ENCODE assay signal across 8 cellular contexts in the genomic region with DNA sequence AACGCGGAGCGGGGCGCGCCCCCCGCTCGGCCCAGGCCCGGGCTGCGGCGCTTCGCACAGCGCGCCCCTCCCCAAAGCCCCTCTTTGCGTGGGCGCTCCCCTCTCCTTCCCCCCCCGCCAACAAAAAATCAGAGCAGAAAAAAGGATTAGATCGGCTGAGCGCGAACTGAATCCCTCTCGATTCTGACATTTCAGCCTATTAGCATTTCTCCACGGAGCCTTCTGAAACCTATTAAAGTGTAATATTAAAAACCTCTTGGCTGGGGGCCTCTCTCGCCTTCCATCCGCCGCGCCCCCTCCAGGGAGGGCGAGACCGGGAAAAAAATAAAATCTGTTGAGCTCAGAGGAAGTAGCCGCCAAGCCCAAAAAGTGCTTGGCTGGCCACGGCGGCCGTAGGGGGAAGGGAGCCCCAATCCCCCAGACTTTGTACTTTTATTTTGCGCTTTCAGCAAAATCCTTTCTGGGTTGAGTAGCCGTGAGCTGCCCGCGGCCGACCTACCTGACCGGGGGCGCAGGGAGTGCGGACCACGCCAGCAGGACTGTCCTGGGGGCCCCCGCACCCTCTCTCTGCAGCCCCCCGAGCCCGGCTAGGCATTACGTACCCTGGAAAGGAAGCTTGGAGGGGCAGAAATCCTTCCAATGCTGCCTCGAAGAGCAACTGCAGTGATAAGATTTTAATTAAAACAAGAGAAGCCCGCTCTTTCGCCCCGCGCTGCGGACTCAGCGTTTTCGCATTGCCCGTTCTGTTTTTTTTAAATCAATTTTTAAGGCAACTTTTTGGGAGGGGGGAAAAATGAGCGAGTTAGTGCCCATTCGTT. TPM values are rescaled to one million over a fixed set of nuclear protein-coding genes. Genes with fewer than 3 reads are reported as not detected.
A peak's percentile ranks its signal among the peaks of the same experiment; 100 is the strongest.
DNase-seq lines count a peak whose midpoint lies in the region; ATAC-seq, FAIRE-seq and TF ChIP-seq lines count a peak whose summit lies in the region.

No MANE protein-coding gene starts in this region.

- FAIRE-seq in H1 (lab: Jason Lieb, UNC), result no peak

- H3K4me3 ChIP-seq in HAP-1 (peak overlapping the region; percentile 83), H1 (ENCODE audit: extremely low read depth in 1 of 4, insufficient read depth in 2 of 4, low read depth in 3 of 4, low read length in 4 of 4) (peak overlapping the region; percentile 57 to 78 (median 68)), mesodermal cell (ENCODE audit: extremely low read depth, insufficient read depth, low read length, poor library complexity, severe bottlenecking) (peak overlapping the region; percentile 83), transverse colon (peak overlapping the region; percentile 76 to 99 (median 84))

- H3K4ac ChIP-seq in H1 (replicated peaks; ENCODE audit: insufficient read length, low read depth, low read length), result peak overlapping the region; percentile 5

- peak in 11 of 14 donors; percentile 28 to 74 (median 60) for DNase-seq in C1 segment of cervical spinal cord (lab: John Stamatoyannopoulos, UW)
- peak; percentile 26 to 52 for DNase-seq in HAP-1 (ENCODE audit: low spot score in 2 of 2)
- peak; percentile 54 for DNase-seq in SK-MEL-5 (ENCODE audit: low read depth, low spot score)
- no peak for DNase-seq in H1 (ENCODE audit: low read depth in 1 of 2, low spot score in 2 of 2)
- peak; percentile 48 for DNase-seq in transverse colon
- no peak for DNase-seq in amniotic stem cell (lab: John Stamatoyannopoulos, UW)

- TF ChIP-seq EP300 in H1 (IDR thresholded peaks at IDR 0.05; ENCODE audit: borderline replicate concordance in 1 of 2, low read depth in 2 of 2, low read length in 2 of 2), result no peak
- TF ChIP-seq EP300 in transverse colon (IDR thresholded peaks at IDR 0.05; ENCODE audit: low read depth), result no peak

- no peak overlapping the region for H2AK5ac ChIP-seq in H1 (ENCODE audit: low read depth, low read length)

- H3K27ac ChIP-seq in H1 (ENCODE audit: low read depth, low read length), result no peak overlapping the region
- peak overlapping the region; percentile 99 for H3K27ac ChIP-seq in mesodermal cell (ENCODE audit: low read depth, low read length, severe bottlenecking)
- H3K27ac ChIP-seq in transverse colon, result peak overlapping the region; percentile 96 to 100 (median 98)

- H2BK120ac ChIP-seq in H1 (replicated peaks; ENCODE audit: low read depth, low read length), result no peak overlapping the region

- H2BK12ac ChIP-seq in H1 (ENCODE audit: low read depth, low read length), result 0 out of 2 replicates have a peak overlapping the region, but pooled peaks have one; percentile 2

- no peaks in the 10 kb centered on the region for H3K27me3 ChIP-seq in HAP-1 (ENCODE audit: low read depth)
- H3K27me3 ChIP-seq in H1 (replicated peaks in 1 of 4; ENCODE audit: control insufficient read depth in 3 of 4, extremely low read depth in 1 of 4, insufficient read depth in 3 of 4, low read length in 3 of 4), result peaks cover 34 to 77% (median 64%) of the 10 kb centered on the region in 4 experiments; a peak in 6 of 7 replicates
- no peaks in the 10 kb centered on the region for H3K27me3 ChIP-seq in transverse colon

- peak overlapping the region; percentile 93 to 99 for H3K4me2 ChIP-seq in H1 (ENCODE audit: insufficient read depth in 1 of 2, low read depth in 2 of 2, low read length in 2 of 2)

- TF ChIP-seq POLR2A in H1 (IDR thresholded peaks at IDR 0.05; ENCODE audit: control extremely low read depth in 1 of 2, low read depth in 2 of 2, low read length in 2 of 2) (no peak), transverse colon (IDR thresholded peaks at IDR 0.05) (no peak)

- H2BK20ac ChIP-seq in H1 (ENCODE audit: low read length), result peak overlapping the region; percentile 55; the same call in 1 of the 2 replicates

- peak overlapping the region; percentile 13 for H4K91ac ChIP-seq in H1 (replicated peaks; ENCODE audit: insufficient read length, low read length)

- in situ Hi-C loops in HAP-1 (cut with MboI; ENCODE audit: low sequenced_read_pairs) (no loop called here), SK-MEL-5 (cut with HindIII; ENCODE audit: low pct_unique_long_range_greater_than_20kb, low sequenced_read_pairs) (no loop called here), transverse colon (cut with MboI; ENCODE audit: low pct_ligation_motif_present in 1 of 4, low pct_unique_long_range_greater_than_20kb in 1 of 4, low sequenced_read_pairs in 3 of 4) (no loop called here)

- no peak overlapping the region for H2AFZ ChIP-seq in H1 (ENCODE audit: low read length)

- TF ChIP-seq RAD21 in H1 (IDR thresholded peaks at IDR 0.05 in 1 of 2, conservative IDR thresholded peaks at IDR 0.05 in 1 of 2; ENCODE audit: low read depth in 2 of 2, low read length in 2 of 2), result no peak

- 1% methylated on average over 53 of the region's 55 CpGs; no CpG with 5 or more reads in 1 of the 2 experiments for WGBS in H1 (ENCODE audit: extremely low coverage in 1 of 2, insufficient coverage in 1 of 2, insufficient read length in 1 of 2, insufficient replicate concordance in 2 of 2, low coverage in 1 of 2, low lambda C conversion rate in 2 of 2, missing lambda C conversion rate in 1 of 2), 2 experiments
- 0% methylated on average over 31 to 45 of the region's 55 CpGs for WGBS in mesodermal cell (ENCODE audit: insufficient coverage in 2 of 2), 2 experiments
- WGBS in transverse colon (ENCODE audit: low coverage in 1 of 2), 2 donors, result 1 to 2% methylated on average over 11 to 55 of the region's 55 CpGs

- TF ChIP-seq CTCF in H1 (IDR thresholded peaks at IDR 0.05; ENCODE audit: control extremely low read depth in 1 of 3, insufficient read depth in 1 of 3, low read depth in 1 of 3, low read length in 3 of 3) (no peak), transverse colon (IDR thresholded peaks at IDR 0.05) (no peak)

- H3K14ac ChIP-seq in H1 (ENCODE audit: insufficient read length), result no peak overlapping the region

- no peak overlapping the region; the same call in 1 of the 2 replicates for H2BK5ac ChIP-seq in H1 (ENCODE audit: low read depth, low read length)

- H3K4me1 ChIP-seq in HAP-1, result peaks cover 8% of the 10 kb centered on the region
- peaks cover 0 to 48% (median 18%) of the 10 kb centered on the region in 4 experiments; a peak in 6 of 7 replicates for H3K4me1 ChIP-seq in H1 (replicated peaks in 1 of 4; ENCODE audit: control insufficient read depth in 3 of 4, insufficient read depth in 4 of 4, low read length in 3 of 4)
- H3K4me1 ChIP-seq in mesodermal cell (ENCODE audit: control insufficient read depth, insufficient read depth, low read length, poor library complexity, severe bottlenecking), result peaks cover 3% of the 10 kb centered on the region
- H3K4me1 ChIP-seq in transverse colon, result peaks cover 3 to 22% (median 18%) of the 10 kb centered on the region in 4 donors

- peak overlapping the region in 2 of 4 experiments; percentile 15 to 16; a peak in 3 of 7 replicates for H3K9ac ChIP-seq in H1 (replicated peaks in 1 of 4; ENCODE audit: extremely low read depth in 1 of 4, low read depth in 3 of 4, low read length in 3 of 4)

- H3K23ac ChIP-seq in H1 (ENCODE audit: insufficient read length), result no peak overlapping the region

- peak overlapping the region; percentile 89 for H4K8ac ChIP-seq in H1 (ENCODE audit: extremely low read depth, insufficient read depth, low read length)

- peak overlapping the region; percentile 76 for H3K18ac ChIP-seq in H1 (ENCODE audit: extremely low read depth, low read length)

- H2BK15ac ChIP-seq in H1 (ENCODE audit: low read length), result no peak overlapping the region

- no peaks in the 10 kb centered on the region for H3K79me2 ChIP-seq in H1 (ENCODE audit: control insufficient read depth in 1 of 2, insufficient read depth in 2 of 2, low read length in 2 of 2)

- ATAC-seq in GM19351 (IDR thresholded peaks at IDR 0.05; ENCODE audit: unreplicated experiment), result no peak

- intact Hi-C loops in transverse colon (cut with DNase I; ENCODE audit: low total_unique reads), result no loop called here

- POLR2A ChIA-PET in H1 (lab: Charles Lee; ENCODE audit: partially characterized antibody), result interaction anchor here (0.7 to 3.1 kb wide), 17 partner anchors 8 to 73 kb away, joined by 3 to 28 read pairs (median 5); no protein-coding TSS in a partner anchor

- H3K56ac ChIP-seq in H1 (replicated peaks; ENCODE audit: insufficient read length, low read depth, low read length), result no peak overlapping the region

- peaks cover 2 to 6% of the 10 kb centered on the region in 2 experiments for H4K20me1 ChIP-seq in H1 (replicated peaks in 1 of 2; ENCODE audit: control insufficient read depth in 1 of 2, insufficient read depth in 2 of 2, low read length in 2 of 2)

- H3K79me1 ChIP-seq in H1 (ENCODE audit: low read depth, low read length), result no peaks in the 10 kb centered on the region; the same call in 1 of the 2 replicates

- CTCF ChIA-PET in H1 (lab: Charles Lee; ENCODE audit: partially characterized antibody), result interaction anchor here (0.6 to 3.7 kb wide), 11 partner anchors 17 to 240 kb away, joined by 3 to 16 read pairs (median 4); no protein-coding TSS in a partner anchor

- peaks cover 49% of the 10 kb centered on the region; the same call in 1 of the 2 replicates for H3K23me2 ChIP-seq in H1 (ENCODE audit: low read depth, low read length)

- H3K9me3 ChIP-seq in HAP-1 (no peaks in the 10 kb centered on the region), H1 (ENCODE audit: insufficient read depth in 2 of 2, low read depth in 1 of 2, low read length in 1 of 2) (no peaks in the 10 kb centered on the region), mesodermal cell (ENCODE audit: control insufficient read depth, low read length) (no peaks in the 10 kb centered on the region), transverse colon (no peaks in the 10 kb centered on the region)

- no peak overlapping the region for H4K5ac ChIP-seq in H1 (ENCODE audit: insufficient read length, low read depth, low read length)

- peaks cover 8% of the 10 kb centered on the region for H3K36me3 ChIP-seq in HAP-1 (replicated peaks)
- H3K36me3 ChIP-seq in H1 (ENCODE audit: control insufficient read depth in 2 of 4, insufficient read depth in 4 of 4, low read length in 3 of 4), result peaks cover 0 to 16% (median 0%) of the 10 kb centered on the region in 4 experiments; a peak in 1 of 8 replicates
- peaks cover 18% of the 10 kb centered on the region for H3K36me3 ChIP-seq in mesodermal cell (ENCODE audit: control insufficient read depth, insufficient read depth, low read length)
- no peaks in the 10 kb centered on the region for H3K36me3 ChIP-seq in transverse colon

RNA-seq across cellular contexts. Expression of gene TNRC18, which starts 1.3 kb away (rescaled TPM):
- 40.8 and 44.4 TPM in 2 replicates for total RNA-seq in SK-MEL-5 (2014; rRNA removed; shearing (Covaris generic))
- 245 and 313 TPM in 2 replicates for polyA plus RNA-seq in SK-MEL-5 (2015; cell fraction: cytosol; rRNA removed)
- polyA plus RNA-seq in SK-MEL-5 (2015; cell fraction: nucleus; rRNA removed), result 106 and 120 TPM in 2 replicates
- total RNA-seq in H1 (2021; fragmentation: NEBNext Ultra II Directional; extraction: Animal tissue kit (Norgen Biotek cat#: 25700)), result 8.6 and 9.9 TPM in 2 replicates
- polyA plus RNA-seq in H1 (2011; rRNA removed), result 1.7 and 3.2 TPM in 2 replicates
- polyA plus RNA-seq in H1 (2011; cell fraction: cytosol; rRNA removed), result 2.3 TPM
- polyA plus RNA-seq in H1 (2011; cell fraction: nucleus; rRNA removed), result 6.3 TPM
- 6.6 to 8.1 TPM (median 7.1 TPM) in 4 replicates for polyA plus RNA-seq in H1 (2012, experiment 1 of 2)
- polyA plus RNA-seq in H1 (2012, experiment 2 of 2), result 6.2 TPM
- polyA plus RNA-seq in H1 (2013, experiment 1 of 2), result 7.2 TPM
- polyA plus RNA-seq in H1 (2013, experiment 2 of 2), result 6.0 TPM
- 2.0 and 2.7 TPM in 2 replicates for polyA minus RNA-seq in H1 (2011; rRNA and poly(A)+ RNA removed)
- polyA minus RNA-seq in H1 (2011; cell fraction: cytosol; rRNA and poly(A)+ RNA removed), result 9.5 TPM
- polyA minus RNA-seq in H1 (2011; cell fraction: nucleus; rRNA and poly(A)+ RNA removed), result 2.5 TPM
- 37.0 TPM for polyA plus RNA-seq in mesodermal cell (2013, experiment 1 of 2)
- polyA plus RNA-seq in mesodermal cell (2013, experiment 2 of 2), result 35.2 TPM
- total RNA-seq in transverse colon, result 100 to 1,000 TPM in 3 of 4 donors, 10 to 100 TPM in 1; 91.2 to 430 (median 175) TPM

Comparison
In these comparisons a context has a peak if more than half of its experiments do, and no peak if none do; other contexts are left out.
1. DNase-seq: peak in C1 segment of cervical spinal cord (11 of 14), HAP-1 (2 of 2), SK-MEL-5 (single experiment) and transverse colon (single experiment); none in H1 (0 of 2) and amniotic stem cell (single experiment).
2. Peak in every context shown above with its lines, with median percentiles within 50 percentile points of each other: H3K4me3 ChIP-seq.